ENCODE assay signal across 18 cellular contexts in genomic region chr1:111696330-111696729, GRCh38. TPM values are rescaled to one million over a fixed set of nuclear protein-coding genes. Genes with fewer than 3 reads are reported as not detected.
DNase-seq lines count a peak whose midpoint lies in the region; ATAC-seq lines count a peak whose summit lies in the region.
"Had no signal": no experiment of that assay in that cellular context is flagged by ENCODE, and none has a peak within 500 bp of the region (broad histone marks: within the 10 kb centered on the region; RNA-seq: fewer than 3 reads in every experiment).

No MANE protein-coding gene starts in this region.

- H3K9me3 Mint-ChIP-seq in activated CD4-positive, alpha-beta memory T cell treated with anti-CD3 and anti-CD28 coated beads for 36 hours, result no peaks in the 10 kb centered on the region
- no peaks in the 10 kb centered on the region for H3K9me3 Mint-ChIP-seq in activated CD4-positive, alpha-beta memory T cell treated with anti-CD3 and anti-CD28 coated beads, Interleukin-2, amount 10 ng/mL, durations not matched to agents 7 days and 5 days
- no peaks in the 10 kb centered on the region for H3K9me3 Mint-ChIP-seq in T-cell
- no peaks in the 10 kb centered on the region for H3K9me3 Mint-ChIP-seq in naive thymus-derived CD4-positive, alpha-beta T cell
- H3K9me3 Mint-ChIP-seq: neural progenitor cell had no signal

- no peaks in the 10 kb centered on the region for H3K27me3 Mint-ChIP-seq in activated CD4-positive, alpha-beta memory T cell treated with anti-CD3 and anti-CD28 coated beads for 36 hours
- H3K27me3 Mint-ChIP-seq in activated CD4-positive, alpha-beta memory T cell treated with anti-CD3 and anti-CD28 coated beads, Interleukin-2, amount 10 ng/mL, durations not matched to agents 7 days and 5 days, result no peaks in the 10 kb centered on the region
- H3K27me3 Mint-ChIP-seq in T-cell, result no peaks in the 10 kb centered on the region
- H3K27me3 Mint-ChIP-seq in naive thymus-derived CD4-positive, alpha-beta T cell, result no peaks in the 10 kb centered on the region

- H3K27ac ChIP-seq in naive thymus-derived CD4-positive, alpha-beta T cell (ENCODE audit: low read depth, low read length), result no peak overlapping the region
- H3K27ac ChIP-seq: BLaER1 treated with 17β-estradiol and CSF1 and Interleukin-3, amounts not matched to agents 10 nM and 100 nM; esophagus squamous epithelium; neural progenitor cell; SJSA1 had no signal

- POLR2A ChIA-PET in activated CD4-positive, alpha-beta memory T cell treated with anti-CD3 and anti-CD28 coated beads for 36 hours (lab: Charles Lee), result no interaction called here
- POLR2A ChIA-PET in activated CD4-positive, alpha-beta memory T cell treated with anti-CD3 and anti-CD28 coated beads, Interleukin-2, amount 10 ng/mL, durations not matched to agents 7 days and 5 days (lab: Charles Lee), result no interaction called here
- POLR2A ChIA-PET in T-cell (lab: Charles Lee), result interaction anchor here in 1 of 2 donors (0.5 kb wide), 1 partner anchor 49 kb away, joined by 4 read pairs; no protein-coding TSS in a partner anchor
- POLR2A ChIA-PET in naive thymus-derived CD4-positive, alpha-beta T cell (lab: Charles Lee), result no interaction called here

- peaks cover 0 to 3% of the 10 kb centered on the region in 2 donors for H3K4me1 ChIP-seq in naive thymus-derived CD4-positive, alpha-beta T cell (ENCODE audit: control insufficient read depth in 2 of 2, insufficient read depth in 2 of 2, low read length in 2 of 2)
- H3K4me1 ChIP-seq: neural progenitor cell, SJSA1 had no signal

- H3K27me3 ChIP-seq in naive thymus-derived CD4-positive, alpha-beta T cell (ENCODE audit: control insufficient read depth in 2 of 2, insufficient read depth in 2 of 2, low read length in 2 of 2), result no peaks in the 10 kb centered on the region
- H3K27me3 ChIP-seq: BLaER1 treated with 17β-estradiol and CSF1 and Interleukin-3, amounts not matched to agents 10 nM and 100 nM; esophagus squamous epithelium; neural progenitor cell; SJSA1 had no signal

- ATAC-seq in GM19035 (IDR thresholded peaks at IDR 0.05; ENCODE audit: unreplicated experiment) (peak; percentile 50), T-cell (replicated peaks in 1 of 4) (no peak), HG02870 (IDR thresholded peaks at IDR 0.05; ENCODE audit: unreplicated experiment) (no peak)
- ATAC-seq in naive thymus-derived CD4-positive, alpha-beta T cell, result no peak
- ATAC-seq: left colon, Panc1 had no signal

- H3K36me3 Mint-ChIP-seq in activated CD4-positive, alpha-beta memory T cell treated with anti-CD3 and anti-CD28 coated beads for 36 hours, result peaks cover 60% of the 10 kb centered on the region
- peaks cover 83% of the 10 kb centered on the region for H3K36me3 Mint-ChIP-seq in activated CD4-positive, alpha-beta memory T cell treated with anti-CD3 and anti-CD28 coated beads, Interleukin-2, amount 10 ng/mL, durations not matched to agents 7 days and 5 days (ENCODE audit: low read depth)
- peaks cover 54% of the 10 kb centered on the region for H3K36me3 Mint-ChIP-seq in T-cell
- H3K36me3 Mint-ChIP-seq in naive thymus-derived CD4-positive, alpha-beta T cell, result peaks cover 28 to 47% (median 39%) of the 10 kb centered on the region in 5 donors

- peak overlapping the region; percentile 49 for H3K27ac Mint-ChIP-seq in activated CD4-positive, alpha-beta memory T cell treated with anti-CD3 and anti-CD28 coated beads for 36 hours
- no peak overlapping the region for H3K27ac Mint-ChIP-seq in activated CD4-positive, alpha-beta memory T cell treated with anti-CD3 and anti-CD28 coated beads, Interleukin-2, amount 10 ng/mL, durations not matched to agents 7 days and 5 days
- peak overlapping the region; percentile 27 to 74 for H3K27ac Mint-ChIP-seq in T-cell
- peak overlapping the region in 8 of 9 donors; percentile 21 to 63 (median 51) for H3K27ac Mint-ChIP-seq in naive thymus-derived CD4-positive, alpha-beta T cell
- H3K27ac Mint-ChIP-seq: neural progenitor cell had no signal

- H3K4me3 ChIP-seq in naive thymus-derived CD4-positive, alpha-beta T cell (ENCODE audit: low read length), result no peak overlapping the region
- H3K4me3 ChIP-seq: BLaER1 treated with 17β-estradiol and CSF1 and Interleukin-3, amounts not matched to agents 10 nM and 100 nM; esophagus squamous epithelium; neural progenitor cell; SJSA1 had no signal

- H3K4me3 Mint-ChIP-seq in activated CD4-positive, alpha-beta memory T cell treated with anti-CD3 and anti-CD28 coated beads for 36 hours, result no peak overlapping the region
- H3K4me3 Mint-ChIP-seq in activated CD4-positive, alpha-beta memory T cell treated with anti-CD3 and anti-CD28 coated beads, Interleukin-2, amount 10 ng/mL, durations not matched to agents 7 days and 5 days, result no peak overlapping the region
- H3K4me3 Mint-ChIP-seq in T-cell, result no peak overlapping the region
- H3K4me3 Mint-ChIP-seq in naive thymus-derived CD4-positive, alpha-beta T cell, result no peak overlapping the region
- H3K4me3 Mint-ChIP-seq: neural progenitor cell had no signal

- no peaks in the 10 kb centered on the region for H3K9me3 ChIP-seq in naive thymus-derived CD4-positive, alpha-beta T cell (ENCODE audit: control insufficient read depth in 2 of 3, low read length in 3 of 3)
- H3K9me3 ChIP-seq: BLaER1 treated with 17β-estradiol and CSF1 and Interleukin-3, amounts not matched to agents 10 nM and 100 nM; esophagus squamous epithelium; SJSA1 had no signal

- peaks cover 5 to 73% (median 32%) of the 10 kb centered on the region in 3 experiments for H3K36me3 ChIP-seq in naive thymus-derived CD4-positive, alpha-beta T cell (ENCODE audit: control insufficient read depth in 2 of 3, insufficient read depth in 3 of 3, low read length in 3 of 3)

- intact Hi-C loops in activated CD4-positive, alpha-beta memory T cell treated with anti-CD3 and anti-CD28 coated beads for 36 hours (cut with micrococcal nuclease), result no loop called here
- intact Hi-C loops in naive thymus-derived CD4-positive, alpha-beta T cell (cut with micrococcal nuclease), result no loop called here

- DNase-seq in activated CD4-positive, alpha-beta memory T cell treated with anti-CD3 and anti-CD28 coated beads for 36 hours, result no peak
- no peak for DNase-seq in activated CD4-positive, alpha-beta memory T cell treated with anti-CD3 and anti-CD28 coated beads, Interleukin-2, amount 10 ng/mL, durations not matched to agents 7 days and 5 days
- DNase-seq in T-cell (no peak), GM19240 (ENCODE audit: insufficient read length, low spot score) (no peak), foreskin melanocyte (no peak)
- DNase-seq in naive thymus-derived CD4-positive, alpha-beta T cell, result no peak
- DNase-seq: activated gamma-delta T cell; aorta; effector memory CD4-positive, alpha-beta T cell; esophagus squamous epithelium; glutamatergic neuron; left colon had no signal

- CTCF ChIA-PET in activated CD4-positive, alpha-beta memory T cell treated with anti-CD3 and anti-CD28 coated beads for 36 hours (lab: Charles Lee), result no interaction called here
- CTCF ChIA-PET in activated CD4-positive, alpha-beta memory T cell treated with anti-CD3 and anti-CD28 coated beads, Interleukin-2, amount 10 ng/mL, durations not matched to agents 7 days and 5 days (lab: Charles Lee), result interaction anchor here (2.2 kb wide), 1 partner anchor 189 kb away, joined by 8 read pairs; no protein-coding TSS in a partner anchor
- CTCF ChIA-PET in T-cell (lab: Charles Lee), result no interaction called here
- CTCF ChIA-PET in naive thymus-derived CD4-positive, alpha-beta T cell (lab: Charles Lee), result interaction anchor here (0.7 kb wide), 1 partner anchor 180 kb away, joined by 3 read pairs; no protein-coding TSS in a partner anchor

- H3K4me1 Mint-ChIP-seq in activated CD4-positive, alpha-beta memory T cell treated with anti-CD3 and anti-CD28 coated beads for 36 hours (ENCODE audit: low read depth), result peaks cover 58% of the 10 kb centered on the region
- peaks cover 47% of the 10 kb centered on the region for H3K4me1 Mint-ChIP-seq in activated CD4-positive, alpha-beta memory T cell treated with anti-CD3 and anti-CD28 coated beads, Interleukin-2, amount 10 ng/mL, durations not matched to agents 7 days and 5 days
- H3K4me1 Mint-ChIP-seq in T-cell, result peaks cover 36 to 47% (median 42%) of the 10 kb centered on the region in 3 donors
- peaks cover 18 to 46% (median 43%) of the 10 kb centered on the region in 7 donors for H3K4me1 Mint-ChIP-seq in naive thymus-derived CD4-positive, alpha-beta T cell
- H3K4me1 Mint-ChIP-seq: neural progenitor cell had no signal

RNA-seq across cellular contexts. Expression of gene INKA2, which starts 42.9 kb away (rescaled TPM):
- total RNA-seq in activated CD4-positive, alpha-beta memory T cell treated with anti-CD3 and anti-CD28 coated beads for 36 hours, result 1 to 10 TPM; 1.4 to 2.3 TPM
- total RNA-seq in activated CD4-positive, alpha-beta memory T cell treated with anti-CD3 and anti-CD28 coated beads, Interleukin-2, amount 10 ng/mL, durations not matched to agents 7 days and 5 days, result 1 to 10 TPM; 2.4 to 2.8 TPM
- total RNA-seq in T-cell, result 1 to 10 TPM in 3 of 5 donors, not detected in 2; 1.2 to 2.7 (median 1.2) TPM
- 1 to 10 TPM in 2 of 5 experiments, under 1 TPM in 1, not detected in 2; 0.94 to 5.6 (median 2.3) TPM for total RNA-seq in naive thymus-derived CD4-positive, alpha-beta T cell
- not detected for polyA plus RNA-seq in naive thymus-derived CD4-positive, alpha-beta T cell

RNA-seq across cellular contexts. Expression of gene DDX20, which starts 59.4 kb away (rescaled TPM):
- 10 to 100 TPM; 14.2 to 15.9 TPM for total RNA-seq in activated CD4-positive, alpha-beta memory T cell treated with anti-CD3 and anti-CD28 coated beads for 36 hours
- 10 to 100 TPM; 11.2 to 11.8 TPM for total RNA-seq in activated CD4-positive, alpha-beta memory T cell treated with anti-CD3 and anti-CD28 coated beads, Interleukin-2, amount 10 ng/mL, durations not matched to agents 7 days and 5 days
- total RNA-seq in T-cell, result 10 to 100 TPM; 16.7 to 19.8 (median 17.5) TPM
- total RNA-seq in naive thymus-derived CD4-positive, alpha-beta T cell, result 10 to 100 TPM; 12.7 to 27.0 (median 18.7) TPM
- polyA plus RNA-seq in naive thymus-derived CD4-positive, alpha-beta T cell, result 10 to 100 TPM; 11.6 to 20.7 TPM

Comparison
In these comparisons a context has a peak if more than half of its experiments do, and no peak if none do; other contexts are left out.
1. CTCF ChIA-PET loops: an anchor here in activated CD4-positive, alpha-beta memory T cell treated with anti-CD3 and anti-CD28 coated beads, Interleukin-2, amount 10 ng/mL, durations not matched to agents 7 days and 5 days (2.2 kb wide) and naive thymus-derived CD4-positive, alpha-beta T cell (0.7 kb wide); none called in activated CD4-positive, alpha-beta memory T cell treated with anti-CD3 and anti-CD28 coated beads for 36 hours and T-cell.